In genomic region chr22:40856513-40857308, GRCh38 we compare ENCODE assay signal across 8 cellular contexts. TPM values are rescaled to one million over a fixed set of nuclear protein-coding genes. Genes with fewer than 3 reads are reported as not detected.
DNase-seq lines count a peak whose midpoint lies in the region; FAIRE-seq and TF ChIP-seq lines count a peak whose summit lies in the region.

Gene ST13 (minus strand): TSS chr22:40856639. CDS start chr22:40856540, 99 bp downstream.
Gene XPNPEP3 (plus strand): TSS chr22:40857148. CDS start chr22:40857182, 34 bp downstream.

- peak within 1 kb of the TSS; percentile 24 for H2BK12ac ChIP-seq in H9 (ENCODE audit: insufficient read length, low read depth, low read length)

- H3K4me3 ChIP-seq in MG63 = peak within 1 kb of the TSS; percentile 99
- H3K4me3 ChIP-seq in fibroblast of the aortic adventitia (ENCODE audit: low read depth, low read length) = peak within 1 kb of the TSS; percentile 99

- H3K4me3 Mint-ChIP-seq in H9 (peak within 1 kb of the TSS; percentile 99), nephron (peak within 1 kb of the TSS; percentile 93 to 97 (median 97))
- peak within 1 kb of the TSS; percentile 99 for H3K4me3 Mint-ChIP-seq in stimulated activated naive CD8-positive, alpha-beta T cell treated with anti-CD3 and anti-CD28 coated beads, Interleukin-15, Interleukin-2, amounts not matched to agents 100 ng/mL and 50 ng/mL, for 24 hours

- no CpG with 5 or more reads among the region's 63 CpGs for WGBS in H9 (ENCODE audit: extremely low coverage, insufficient read length, low lambda C conversion rate)

- H4K8ac ChIP-seq in H9 (replicated peaks; ENCODE audit: insufficient read length, low read depth, low read length) = peak within 1 kb of the TSS; percentile 98

- H4K20me1 ChIP-seq in H9 (ENCODE audit: control insufficient read depth, insufficient read depth, insufficient read length) = no peaks in the 10 kb centered on the region

- H3K9me3 ChIP-seq in H9 (ENCODE audit: control insufficient read depth, low read depth, low read length) (no peaks in the 10 kb centered on the region), MG63 (no peaks in the 10 kb centered on the region)

- H3K79me2 ChIP-seq in H9 (ENCODE audit: insufficient read depth, low read length) = peaks cover 56% of the 10 kb centered on the region; the same call in 1 of the 2 replicates

- H3K79me1 ChIP-seq in H9 (ENCODE audit: insufficient read depth, low read depth, low read length, poor library complexity, severe bottlenecking) = peaks cover 6% of the 10 kb centered on the region

- peaks cover 75% of the 10 kb centered on the region for H3K36me3 ChIP-seq in MG63

- H3K4ac ChIP-seq in H9 (ENCODE audit: low read depth, low read length) = no peak within 1 kb of the TSS; the same call in 1 of the 2 replicates

- peak within 1 kb of the TSS; percentile 94 for H3K56ac ChIP-seq in H9 (ENCODE audit: insufficient read length, low read depth, low read length)

- H3K9me3 Mint-ChIP-seq in H9 = no peaks in the 10 kb centered on the region
- H3K9me3 Mint-ChIP-seq in nephron = no peaks in the 10 kb centered on the region
- H3K9me3 Mint-ChIP-seq in stimulated activated naive CD8-positive, alpha-beta T cell treated with anti-CD3 and anti-CD28 coated beads, Interleukin-15, Interleukin-2, amounts not matched to agents 100 ng/mL and 50 ng/mL, for 24 hours = no peaks in the 10 kb centered on the region

- TF ChIP-seq CTCF in H9 (conservative IDR thresholded peaks at IDR 0.05) (peak; percentile 24; the same call in 1 of the 3 replicates), fibroblast of the aortic adventitia (IDR thresholded peaks at IDR 0.05; ENCODE audit: insufficient read depth, low read length) (peak; percentile 25), nephron (IDR thresholded peaks at IDR 0.05; ENCODE audit: unreplicated experiment in 3 of 3) (peak in 1 of 3 experiments; percentile 11)

- no peak within 1 kb of the TSS for H2BK15ac ChIP-seq in H9 (ENCODE audit: low read depth, low read length)

- peak within 1 kb of the TSS; percentile 92 for H3K9ac ChIP-seq in H9 (ENCODE audit: extremely low read depth, insufficient read length, low read length)

- H3K27ac Mint-ChIP-seq in H9 (peak within 1 kb of the TSS; percentile 100), nephron (peak within 1 kb of the TSS; percentile 100)
- peak within 1 kb of the TSS; percentile 100 for H3K27ac Mint-ChIP-seq in stimulated activated naive CD8-positive, alpha-beta T cell treated with anti-CD3 and anti-CD28 coated beads, Interleukin-15, Interleukin-2, amounts not matched to agents 100 ng/mL and 50 ng/mL, for 24 hours

- H3K14ac ChIP-seq in H9 (ENCODE audit: insufficient read depth, low read length) = peak within 1 kb of the TSS; percentile 100

- peak within 1 kb of the TSS; percentile 71 for H2AFZ ChIP-seq in H9 (ENCODE audit: low read length)

- DNase-seq in H9 = peak; percentile 97
- DNase-seq in MG63 = peak; percentile 98
- DNase-seq in SHP77 treated with DMSO at 0.1 percent for 48 hours (lab: John Stamatoyannopoulos, UW) = peak; percentile 76
- DNase-seq in activated effector memory CD4-positive, alpha-beta T cell treated with anti-CD3 and anti-CD28 coated beads, Interleukin-2, amount 50 U/mL, for 16 hours = peak; percentile 99
- peak; percentile 97 for DNase-seq in fibroblast of the aortic adventitia (ENCODE audit: low read depth)

- peak; percentile 96 for FAIRE-seq in G401.6 (lab: Jason Lieb, UNC)

- H4K91ac ChIP-seq in H9 (ENCODE audit: insufficient read length, low read depth, low read length) = peak within 1 kb of the TSS; percentile 83

- H4K5ac ChIP-seq in H9 (ENCODE audit: insufficient read length, low read depth, low read length) = peak within 1 kb of the TSS; percentile 96

- H2BK20ac ChIP-seq in H9 (ENCODE audit: low read depth, low read length, poor library complexity, severe bottlenecking) = no peak within 1 kb of the TSS

- H3K4me1 Mint-ChIP-seq in H9 = peaks cover 28 to 30% of the 10 kb centered on the region in 2 experiments
- peaks cover 37% of the 10 kb centered on the region for H3K4me1 Mint-ChIP-seq in nephron
- peaks cover 57% of the 10 kb centered on the region for H3K4me1 Mint-ChIP-seq in stimulated activated naive CD8-positive, alpha-beta T cell treated with anti-CD3 and anti-CD28 coated beads, Interleukin-15, Interleukin-2, amounts not matched to agents 100 ng/mL and 50 ng/mL, for 24 hours (ENCODE audit: low read depth)

- peaks cover 2% of the 10 kb centered on the region; the same call in 1 of the 2 replicates for H3K4me1 ChIP-seq in H9 (ENCODE audit: insufficient read depth, low read length)

- peak within 1 kb of the TSS; percentile 84 for H3K4me2 ChIP-seq in H9 (ENCODE audit: insufficient read depth, insufficient read length, low read length)

- peaks cover 5% of the 10 kb centered on the region for H3K23me2 ChIP-seq in H9 (ENCODE audit: insufficient read length, low read depth, low read length, poor library complexity, severe bottlenecking)

- H3K18ac ChIP-seq in H9 (ENCODE audit: insufficient read length, low read depth, low read length) = peak within 1 kb of the TSS; percentile 100

- H3K27ac ChIP-seq in H9 (ENCODE audit: insufficient read length, low read depth, low read length) = peak within 1 kb of the TSS; percentile 97

- no peaks in the 10 kb centered on the region for H3K27me3 ChIP-seq in H9 (ENCODE audit: insufficient read depth, low read length)
- no peaks in the 10 kb centered on the region for H3K27me3 ChIP-seq in MG63

- peak within 1 kb of the TSS; percentile 99 for H2BK5ac ChIP-seq in H9 (ENCODE audit: insufficient read length, low read length)

- H3K36me3 Mint-ChIP-seq in H9 (ENCODE audit: insufficient read depth in 1 of 3, low read depth in 3 of 3) (peaks cover 5 to 22% (median 21%) of the 10 kb centered on the region in 3 experiments), nephron (ENCODE audit: low read depth) (peaks cover 12% of the 10 kb centered on the region)
- H3K36me3 Mint-ChIP-seq in stimulated activated naive CD8-positive, alpha-beta T cell treated with anti-CD3 and anti-CD28 coated beads, Interleukin-15, Interleukin-2, amounts not matched to agents 100 ng/mL and 50 ng/mL, for 24 hours (ENCODE audit: low read depth) = peaks cover 34% of the 10 kb centered on the region

- no peak within 1 kb of the TSS for H2AK5ac ChIP-seq in H9 (ENCODE audit: insufficient read length, low read length)

- no peak within 1 kb of the TSS for H3K23ac ChIP-seq in H9 (ENCODE audit: insufficient read length, low read depth, low read length)

- H3T11ph ChIP-seq in H9 (ENCODE audit: low read length) = peak within 1 kb of the TSS; percentile 85

- H3K27me3 Mint-ChIP-seq in H9 (ENCODE audit: low read depth) (no peaks in the 10 kb centered on the region), nephron (ENCODE audit: low read depth) (no peaks in the 10 kb centered on the region)
- no peaks in the 10 kb centered on the region for H3K27me3 Mint-ChIP-seq in stimulated activated naive CD8-positive, alpha-beta T cell treated with anti-CD3 and anti-CD28 coated beads, Interleukin-15, Interleukin-2, amounts not matched to agents 100 ng/mL and 50 ng/mL, for 24 hours

- H2BK120ac ChIP-seq in H9 (ENCODE audit: low read depth, low read length, poor library complexity, severe bottlenecking) = peak within 1 kb of the TSS; percentile 99

RNA-seq across cellular contexts. Expression of gene ST13, which starts in this region (rescaled TPM):
- total RNA-seq in H9 (2021) (345 and 353 TPM in 2 replicates), fibroblast of the aortic adventitia (ENCODE audit: low replicate concordance) (154 and 514 TPM in 2 replicates)
- 314 and 355 TPM in 2 replicates for total RNA-seq in MG63 (2014; rRNA removed; shearing (Covaris generic); ENCODE audit: low replicate concordance)

RNA-seq across cellular contexts. Expression of gene XPNPEP3, which starts in this region (rescaled TPM):
- 17.1 and 18.3 TPM in 2 replicates for total RNA-seq in H9 (2021)
- 3.0 and 5.8 TPM in 2 replicates for total RNA-seq in MG63 (2014; rRNA removed; shearing (Covaris generic); ENCODE audit: low replicate concordance)
- 10.4 and 17.4 TPM in 2 replicates for total RNA-seq in fibroblast of the aortic adventitia (ENCODE audit: low replicate concordance)

Comparison
In these comparisons a context has a peak if more than half of its experiments do, and no peak if none do; other contexts are left out.
1. Peak in every context shown above with its lines: DNase-seq, H3K4me3 ChIP-seq and H3K27ac ChIP-seq.